Comparison of ENCODE assay signal across 22 cellular contexts in genomic region chr18:25187582-25188291, GRCh38.
DNase-seq lines count a peak whose midpoint lies in the region; ATAC-seq and TF ChIP-seq lines count a peak whose summit lies in the region.
"Had no signal": no experiment of that assay in that cellular context is flagged by ENCODE, and none has a peak within 500 bp of the region (broad histone marks: within the 10 kb centered on the region; RNA-seq: fewer than 3 reads in every experiment).

No MANE protein-coding gene starts in this region.

- H3K9me3 Mint-ChIP-seq in nephron progenitor cell, result no peaks in the 10 kb centered on the region
- H3K9me3 Mint-ChIP-seq in GM23338, result no peaks in the 10 kb centered on the region

- H3K36me3 ChIP-seq in GM23338 (ENCODE audit: insufficient read depth), result no peaks in the 10 kb centered on the region
- H3K36me3 ChIP-seq: HAP-1 had no signal

- no peaks in the 10 kb centered on the region for H3K9me2 ChIP-seq in GM23338 (ENCODE audit: insufficient read depth)

- no peak overlapping the region for H3K4me3 ChIP-seq in GM23338
- H3K4me3 ChIP-seq: HAP-1 had no signal

- H3K79me2 ChIP-seq in GM23338 (replicated peaks; ENCODE audit: insufficient read depth), result no peaks in the 10 kb centered on the region

- peaks cover 57% of the 10 kb centered on the region for H3K4me1 Mint-ChIP-seq in nephron progenitor cell
- H3K4me1 Mint-ChIP-seq in GM23338, result peaks cover 23% of the 10 kb centered on the region

- no peak for TF ChIP-seq CTCF in nephron progenitor cell (IDR thresholded peaks at IDR 0.05)
- no peak for TF ChIP-seq CTCF in GM23338 (conservative IDR thresholded peaks at IDR 0.05; ENCODE audit: low read depth in 2 of 2)

- no peaks in the 10 kb centered on the region for H3K27me3 ChIP-seq in GM23338 (ENCODE audit: insufficient read depth)

- no peak overlapping the region for H2AFZ ChIP-seq in GM23338

- H3K36me3 Mint-ChIP-seq in nephron progenitor cell (ENCODE audit: low read depth) (peaks cover 28% of the 10 kb centered on the region), GM23338 (ENCODE audit: low read depth) (no peaks in the 10 kb centered on the region)

- ATAC-seq in GM19452 (IDR thresholded peaks at IDR 0.05; ENCODE audit: unreplicated experiment) (no peak), GM23338 (no peak)
- ATAC-seq: PC-3 had no signal

- H3K27ac ChIP-seq in GM23338 (ENCODE audit: low read depth), result no peak overlapping the region
- H3K27ac ChIP-seq: C4-2B, HL-60, RWPE1 had no signal

- H3K4me2 ChIP-seq in GM23338, result no peak overlapping the region

- H3K27me3 Mint-ChIP-seq in nephron progenitor cell (ENCODE audit: low read depth, poor library complexity) (no peaks in the 10 kb centered on the region), GM23338 (ENCODE audit: insufficient read depth, low read depth, poor library complexity) (peaks cover 4% of the 10 kb centered on the region)

- H3K4me3 Mint-ChIP-seq in nephron progenitor cell, result no peak overlapping the region
- no peak overlapping the region for H3K4me3 Mint-ChIP-seq in GM23338

- DNase-seq in NCI-H69 (lab: John Stamatoyannopoulos, UW) (peak; percentile 27), cerebellar nuclear complex (lab: John Stamatoyannopoulos, UW) (peak; percentile 32 to 59), nephron progenitor cell (no peak), superior temporal gyrus (ENCODE audit: extremely low spot score) (peak; percentile 24), NOMO-1 (lab: John Stamatoyannopoulos, UW; ENCODE audit: unreplicated experiment in 2 of 2) (no peak), GM23338 (ENCODE audit: low spot score) (no peak)
- DNase-seq: ACHN, GDM1, IMR-90, Karpas-422, NCI-H1092 treated with DMSO at 0.1 percent for 48 hours, NCI-H146, NCI-H2081, NCI-H446 treated with DMSO at 0.1 percent for 48 hours, NCI-H774, PC-3, SIG-M5 had no signal

- no peaks in the 10 kb centered on the region for H4K20me1 ChIP-seq in GM23338 (replicated peaks; ENCODE audit: insufficient read depth)

- peak overlapping the region; percentile 91 for H3K27ac Mint-ChIP-seq in nephron progenitor cell
- H3K27ac Mint-ChIP-seq in GM23338, result no peak overlapping the region

- H3F3A ChIP-seq in GM23338 (replicated peaks; ENCODE audit: low read depth), result no peaks in the 10 kb centered on the region

- H3K4me1 ChIP-seq in GM23338 (ENCODE audit: insufficient read depth), result peaks cover 17% of the 10 kb centered on the region
- H3K4me1 ChIP-seq: HAP-1 had no signal

TF ChIP-seq in GM23338, 12 proteins besides CTCF, POLR2A, EP300 and RAD21 (continues in another document):
- TF ChIP-seq POLR2AphosphoS5 (IDR thresholded peaks at IDR 0.05; ENCODE audit: low read depth) (no peak), ETS1 (IDR thresholded peaks at IDR 0.05) (no peak), NANOG (IDR thresholded peaks at IDR 0.05; ENCODE audit: borderline replicate concordance) (no peak), JUNB (IDR thresholded peaks at IDR 0.05; ENCODE audit: unreplicated experiment) (no peak), EZH2phosphoT487 (IDR thresholded peaks at IDR 0.05; ENCODE audit: unreplicated experiment) (no peak), EZH2 (IDR thresholded peaks at IDR 0.05; ENCODE audit: low read depth, unreplicated experiment) (no peak), ZNF462 (CRISPR knock-in tag; IDR thresholded peaks at IDR 0.05) (no peak), REST (IDR thresholded peaks at IDR 0.05; ENCODE audit: unreplicated experiment) (no peak), ZNF331 (CRISPR knock-in tag; IDR thresholded peaks at IDR 0.05; ENCODE audit: low read depth) (no peak), ZNF114 (CRISPR knock-in tag; IDR thresholded peaks at IDR 0.05) (no peak), STAT1 (IDR thresholded peaks at IDR 0.05; ENCODE audit: unreplicated experiment) (no peak)

Comparison
In these comparisons a context has a peak if more than half of its experiments do, and no peak if none do; other contexts are left out.
1. DNase-seq: peak in NCI-H69 (single experiment), cerebellar nuclear complex (2 of 2) and superior temporal gyrus (single experiment); none in nephron progenitor cell (single experiment), NOMO-1 (0 of 2) and GM23338 (single experiment).